ENCODE assay signal across 8 cellular contexts in the genomic region with DNA sequence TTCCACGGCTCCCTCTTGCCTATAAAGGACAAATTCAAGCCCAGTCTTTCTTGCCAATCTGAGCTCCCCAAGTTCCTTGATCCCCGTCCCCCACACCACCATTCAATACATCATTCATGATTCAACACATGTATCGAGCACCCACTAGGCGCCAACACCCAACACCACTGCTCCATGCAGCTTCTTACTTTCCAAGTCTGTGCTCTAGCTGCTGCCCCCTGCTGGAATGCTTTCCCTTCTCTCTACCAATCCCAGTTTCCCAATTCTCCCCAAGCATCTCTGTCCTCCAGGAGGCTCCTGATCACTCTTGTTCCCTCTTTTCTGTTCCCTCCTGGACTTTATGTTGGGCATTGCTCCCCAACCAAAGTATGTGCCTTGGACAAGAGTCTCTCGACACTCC.
A peak's percentile ranks its signal among the peaks of the same experiment; 100 is the strongest.
DNase-seq lines count a peak whose midpoint lies in the region; ATAC-seq and TF ChIP-seq lines count a peak whose summit lies in the region.

No MANE protein-coding gene starts in this region.

- WGBS in body of pancreas, 2 donors = 94 to 96% methylated on average over 5 of the region's 5 CpGs

- no peak for TF ChIP-seq POLR2A in body of pancreas (IDR thresholded peaks at IDR 0.05)

- peaks cover 0 to 2% (median 0%) of the 10 kb centered on the region in 3 donors for H3K36me3 Mint-ChIP-seq in naive thymus-derived CD8-positive, alpha-beta T cell

- no peaks in the 10 kb centered on the region for H3K9me3 Mint-ChIP-seq in naive thymus-derived CD8-positive, alpha-beta T cell

- no peak for TF ChIP-seq CTCF in HEK293 (tag by site-specific recombination; IDR thresholded peaks at IDR 0.05)
- peak in 5 of 7 experiments; percentile 9 to 31 (median 18) for TF ChIP-seq CTCF in body of pancreas (IDR thresholded peaks at IDR 0.05)

- CTCF ChIA-PET in HEK293 (lab: Yijun Ruan, JAX) = interaction anchor here (0.6 to 5.2 kb wide), 15 partner anchors 9 to 844 kb away, joined by 3 to 28 read pairs (median 3); no protein-coding TSS in a partner anchor

- H3K36me3 ChIP-seq in HEK293 (ENCODE audit: control insufficient read depth in 2 of 2, insufficient read depth in 1 of 2, low read length in 2 of 2) (no peaks in the 10 kb centered on the region), body of pancreas (replicated peaks in 1 of 2; ENCODE audit: insufficient read depth in 1 of 2, low read depth in 2 of 2) (no peaks in the 10 kb centered on the region)

- no peak overlapping the region for H3K4me3 Mint-ChIP-seq in naive thymus-derived CD8-positive, alpha-beta T cell

- DNase-seq in COLO829 (ENCODE audit: low spot score) = peak; percentile 70
- peak in 2 of 4 donors; percentile 31 to 47 for DNase-seq in body of pancreas
- DNase-seq in naive thymus-derived CD8-positive, alpha-beta T cell = no peak
- no peak for DNase-seq in SK-N-DZ (ENCODE audit: low spot score)
- DNase-seq in activated CD4-positive, alpha-beta T cell treated with anti-CD3 and anti-CD28 coated beads for 1 hour = no peak

- peak overlapping the region in 7 of 10 donors; percentile 7 to 86 (median 69) for H3K27ac Mint-ChIP-seq in naive thymus-derived CD8-positive, alpha-beta T cell

- H3K4me1 Mint-ChIP-seq in naive thymus-derived CD8-positive, alpha-beta T cell = peaks cover 20 to 33% (median 23%) of the 10 kb centered on the region in 4 donors

- H3K27ac ChIP-seq in HEK293 (ENCODE audit: extremely low read depth, low read depth, low read length) = no peak overlapping the region
- H3K27ac ChIP-seq in body of pancreas = no peak overlapping the region

- H3K9me3 ChIP-seq in HEK293 (ENCODE audit: control insufficient read depth, insufficient read depth, low read depth, low read length) = no peaks in the 10 kb centered on the region
- H3K9me3 ChIP-seq in body of pancreas = no peaks in the 10 kb centered on the region

- ATAC-seq in body of pancreas (no peak), GM21737 (IDR thresholded peaks at IDR 0.05; ENCODE audit: unreplicated experiment) (no peak), HG02763 (IDR thresholded peaks at IDR 0.05; ENCODE audit: unreplicated experiment) (no peak)
- no peak for ATAC-seq in naive thymus-derived CD8-positive, alpha-beta T cell

- H3K4me3 ChIP-seq in HEK293 (ENCODE audit: low read depth, low read length) (no peak overlapping the region), body of pancreas (no peak overlapping the region)

- no peaks in the 10 kb centered on the region for H3K27me3 ChIP-seq in body of pancreas

- H3K4me1 ChIP-seq in HEK293 (ENCODE audit: control insufficient read depth, insufficient read depth, low read length) = no peaks in the 10 kb centered on the region
- H3K4me1 ChIP-seq in body of pancreas = peaks cover 4% of the 10 kb centered on the region

- intact Hi-C loops in body of pancreas (cut with DNase I) = no loop called here

- POLR2A ChIA-PET in HEK293 (lab: Yijun Ruan, JAX) = no interaction called here
- POLR2A ChIA-PET in naive thymus-derived CD8-positive, alpha-beta T cell (lab: Charles Lee) = interaction anchor here (1.2 kb wide), 1 partner anchor 12 kb away, joined by 3 read pairs; no protein-coding TSS in a partner anchor

- H3K27me3 Mint-ChIP-seq in naive thymus-derived CD8-positive, alpha-beta T cell = no peaks in the 10 kb centered on the region

TF ChIP-seq in HEK293, 187 proteins besides CTCF, POLR2A, EP300 and RAD21:
- TF ChIP-seq ZNF391 (tag by site-specific recombination; IDR thresholded peaks at IDR 0.05; ENCODE audit: borderline replicate concordance, low read depth) (no peak), GLIS2 (tag by site-specific recombination; IDR thresholded peaks at IDR 0.05) (no peak), IKZF3 (tag by site-specific recombination; IDR thresholded peaks at IDR 0.05) (0 out of 2 replicates have a peak, but pooled peaks have one; percentile 42), MYNN (tag by site-specific recombination; IDR thresholded peaks at IDR 0.05; ENCODE audit: borderline replicate concordance) (no peak), ZNF239 (tag by site-specific recombination; IDR thresholded peaks at IDR 0.05) (no peak)
